In the genomic region with DNA sequence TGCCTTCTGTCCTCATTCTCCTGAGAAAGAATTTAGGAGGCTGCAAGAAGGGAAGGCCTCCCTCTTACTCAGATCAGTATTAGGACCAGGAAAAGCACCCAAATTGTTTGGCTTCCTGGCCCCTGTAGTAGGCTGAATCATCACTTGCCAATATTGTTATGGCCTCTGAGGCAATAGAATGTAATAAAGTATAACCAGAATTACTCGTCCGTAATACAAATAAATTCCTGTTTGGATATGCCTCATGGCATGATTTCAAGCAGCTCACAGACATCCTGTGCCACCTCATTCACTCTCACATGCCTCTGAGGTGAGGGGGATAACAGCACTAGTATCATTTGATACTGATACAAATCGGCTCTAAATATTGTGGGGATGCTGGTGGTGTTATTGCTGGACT, we compare ENCODE assay signal across 20 cellular contexts.
DNase-seq lines count a peak whose midpoint lies in the region; ATAC-seq and TF ChIP-seq lines count a peak whose summit lies in the region.
"Had no signal": no experiment of that assay in that cellular context is flagged by ENCODE, and none has a peak within 500 bp of the region (broad histone marks: within the 10 kb centered on the region; RNA-seq: fewer than 3 reads in every experiment).

No MANE protein-coding gene starts in this region.

- no peak overlapping the region for H3K4me2 ChIP-seq in Loucy (ENCODE audit: low read depth, low read length, poor library complexity, severe bottlenecking)
- H3K4me2 ChIP-seq: BLaER1, neural progenitor cell had no signal

- H3K4me3 ChIP-seq in BJ (ENCODE audit: low read depth, low read length) (no peak overlapping the region), Loucy (ENCODE audit: low read length, poor library complexity, severe bottlenecking) (no peak overlapping the region), heart right ventricle (no peak overlapping the region)
- H3K4me3 ChIP-seq: BLaER1, left lung, neural progenitor cell, testis had no signal

- no peaks in the 10 kb centered on the region for H4K20me1 ChIP-seq in Loucy (ENCODE audit: insufficient read depth, low read length, poor library complexity, severe bottlenecking)
- H4K20me1 ChIP-seq: BLaER1 had no signal

- ATAC-seq in SK-N-SH treated with all-trans-retinoic acid at 6 μM for 48 hours (peak; percentile 51), foreskin keratinocyte (peak; percentile 96), heart right ventricle (no peak), HG02678 (IDR thresholded peaks at IDR 0.05; ENCODE audit: unreplicated experiment) (no peak)
- ATAC-seq: left lung; Right ventricle myocardium inferior; stimulated activated naive B cell treated with anti-CD40 and anti-IgM and Interleukin-4, amounts not matched to agents 10 μg/mL and 1 μg/mL and 100 μg/mL, for 72 hours had no signal

- intact Hi-C loops in heart right ventricle (cut with DNase I): no loop called here

- no peaks in the 10 kb centered on the region for H3K79me2 ChIP-seq in Loucy (ENCODE audit: insufficient read depth, low read length)

- peaks cover 70% of the 10 kb centered on the region for H3K4me1 ChIP-seq in Loucy (ENCODE audit: insufficient read depth, low read length, poor library complexity, severe bottlenecking)
- peaks cover 39% of the 10 kb centered on the region for H3K4me1 ChIP-seq in foreskin keratinocyte
- no peaks in the 10 kb centered on the region for H3K4me1 ChIP-seq in heart right ventricle
- H3K4me1 ChIP-seq: left lung, testis had no signal

- H3K9me3 ChIP-seq in Loucy (ENCODE audit: insufficient read depth, low read depth, low read length): no peaks in the 10 kb centered on the region
- H3K9me3 ChIP-seq in heart right ventricle: peaks cover 0 to 4% (median 0%) of the 10 kb centered on the region in 11 donors
- H3K9me3 ChIP-seq: BLaER1, left lung, testis had no signal

- no peak overlapping the region for H3K9ac ChIP-seq in Loucy (ENCODE audit: low read depth, low read length, poor library complexity, severe bottlenecking)
- H3K9ac ChIP-seq: BLaER1, neural progenitor cell had no signal

- WGBS in heart right ventricle, 2 donors: 43 to 51% methylated on average over 3 of the region's 3 CpGs

- peak overlapping the region; percentile 59 for H2AFZ ChIP-seq in Loucy (ENCODE audit: low read length)
- H2AFZ ChIP-seq: neural progenitor cell had no signal

- peaks cover 13% of the 10 kb centered on the region for H3F3A ChIP-seq in Loucy (ENCODE audit: low read depth)

- CTCF ChIA-PET in BJ (lab: Yijun Ruan, JAX): no interaction called here

- H3K36me3 ChIP-seq in BJ (ENCODE audit: control insufficient read depth, insufficient read depth, low read length) (no peaks in the 10 kb centered on the region), Loucy (ENCODE audit: insufficient read depth, low read length) (no peaks in the 10 kb centered on the region), heart right ventricle (no peaks in the 10 kb centered on the region)
- H3K36me3 ChIP-seq: BLaER1, left lung, neural progenitor cell had no signal

- H3K27me3 ChIP-seq in BJ (ENCODE audit: control insufficient read depth, insufficient read depth, low read length): no peaks in the 10 kb centered on the region
- H3K27me3 ChIP-seq in Loucy (ENCODE audit: insufficient read depth, low read length, poor library complexity, severe bottlenecking): no peaks in the 10 kb centered on the region
- H3K27me3 ChIP-seq in foreskin keratinocyte: no peaks in the 10 kb centered on the region
- H3K27me3 ChIP-seq in heart right ventricle: no peaks in the 10 kb centered on the region
- H3K27me3 ChIP-seq: BLaER1, left lung, neural progenitor cell, testis had no signal

- TF ChIP-seq CTCF in BJ (IDR thresholded peaks at IDR 0.05; ENCODE audit: insufficient read depth, low read depth, low read length) (no peak), Loucy (conservative IDR thresholded peaks at IDR 0.05; ENCODE audit: low read length) (no peak), foreskin keratinocyte (conservative IDR thresholded peaks at IDR 0.05) (no peak), heart right ventricle (IDR thresholded peaks at IDR 0.05) (no peak)

- no peaks in the 10 kb centered on the region for H3K9me2 ChIP-seq in Loucy (replicated peaks; ENCODE audit: low read depth, low read length)

- DNase-seq in BJ (ENCODE audit: low read depth) (peak; percentile 6), foreskin keratinocyte (peak; percentile 92 to 97), hepatic stellate cell (ENCODE audit: low spot score) (no peak), heart right ventricle (no peak), mucosa of gallbladder (ENCODE audit: low spot score) (no peak)
- DNase-seq: activated CD4-positive, alpha-beta T cell treated with anti-CD3 and anti-CD28 coated beads, Interleukin-2, amount 50 U/mL, for 48 hours; activated gamma-delta T cell treated with Interleukin-2 at 50 U/mL for 16 hours; HFFc6; left lung; NCI-H1694 treated with DMSO at 0.1 percent for 48 hours; stimulated activated CD4-positive, alpha-beta T cell treated with anti-CD3 and anti-CD28 coated beads, Interleukin-2, amount 100 ng/mL, for 24 hours; stimulated activated naive B cell treated with anti-CD40 and anti-IgM and Interleukin-4, amounts not matched to agents 10 μg/mL and 1 μg/mL and 100 μg/mL, for 72 hours; testis had no signal

- H3K27ac ChIP-seq in foreskin keratinocyte (peak overlapping the region; percentile 51), heart right ventricle (no peak overlapping the region)
- H3K27ac ChIP-seq: BLaER1, HL-60, left lung, neural progenitor cell, testis had no signal

- POLR2A ChIA-PET in BJ (lab: Charles Lee): no interaction called here

TF ChIP-seq in SK-N-SH treated with all-trans-retinoic acid at 6 μM for 48 hours, 23 proteins besides CTCF, POLR2A, EP300 and RAD21:
- no peak for TF ChIP-seq ZNF8 (CRISPR knock-in tag; IDR thresholded peaks at IDR 0.05)
- no peak for TF ChIP-seq CSDC2 (CRISPR knock-in tag; IDR thresholded peaks at IDR 0.05)
- TF ChIP-seq ARNTL (CRISPR knock-in tag; IDR thresholded peaks at IDR 0.05; ENCODE audit: borderline replicate concordance, low read depth): no peak
- no peak for TF ChIP-seq GLIS3 (CRISPR knock-in tag; IDR thresholded peaks at IDR 0.05)
- TF ChIP-seq, protein P1, sequence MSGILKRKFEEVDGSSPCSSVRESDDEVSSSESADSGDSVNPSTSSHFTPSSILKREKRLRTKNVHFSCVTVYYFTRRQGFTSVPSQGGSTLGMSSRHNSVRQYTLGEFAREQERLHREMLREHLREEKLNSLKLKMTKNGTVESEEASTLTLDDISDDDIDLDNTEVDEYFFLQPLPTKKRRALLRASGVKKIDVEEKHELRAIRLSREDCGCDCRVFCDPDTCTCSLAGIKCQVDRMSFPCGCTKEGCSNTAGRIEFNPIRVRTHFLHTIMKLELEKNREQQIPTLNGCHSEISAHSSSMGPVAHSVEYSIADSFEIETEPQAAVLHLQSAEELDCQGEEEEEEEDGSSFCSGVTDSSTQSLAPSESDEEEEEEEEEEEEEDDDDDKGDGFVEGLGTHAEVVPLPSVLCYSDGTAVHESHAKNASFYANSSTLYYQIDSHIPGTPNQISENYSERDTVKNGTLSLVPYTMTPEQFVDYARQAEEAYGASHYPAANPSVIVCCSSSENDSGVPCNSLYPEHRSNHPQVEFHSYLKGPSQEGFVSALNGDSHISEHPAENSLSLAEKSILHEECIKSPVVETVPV (CRISPR knock-in tag; IDR thresholded peaks at IDR 0.05): no peak
- TF ChIP-seq ZNF70 (CRISPR knock-in tag; IDR thresholded peaks at IDR 0.05): no peak

Comparison
In these comparisons a context has a peak if more than half of its experiments do, and no peak if none do; other contexts are left out.
1. DNase-seq: peak in BJ (single experiment) and foreskin keratinocyte (2 of 2); none in hepatic stellate cell (single experiment), heart right ventricle (0 of 2) and mucosa of gallbladder (single experiment).
2. ATAC-seq: peak in SK-N-SH treated with all-trans-retinoic acid at 6 μM for 48 hours (single experiment) and foreskin keratinocyte (single experiment); none in heart right ventricle (0 of 8) and HG02678 (single experiment).